Comparison of ENCODE assay signal across 1 cellular context in genomic region chr1:156601122-156601830, GRCh38.
TF ChIP-seq lines count a peak whose summit lies in the region.

TSS of gene GPATCH4 (minus strand) at chr1:156601479.

TF ChIP-seq in HepG2, 621 proteins besides CTCF, POLR2A, EP300 and RAD21 (continued from another document and continues in another):
- TF ChIP-seq GPBP1L1 (CRISPR knock-in tag; IDR thresholded peaks at IDR 0.05) = no peak
- TF ChIP-seq, protein P1, sequence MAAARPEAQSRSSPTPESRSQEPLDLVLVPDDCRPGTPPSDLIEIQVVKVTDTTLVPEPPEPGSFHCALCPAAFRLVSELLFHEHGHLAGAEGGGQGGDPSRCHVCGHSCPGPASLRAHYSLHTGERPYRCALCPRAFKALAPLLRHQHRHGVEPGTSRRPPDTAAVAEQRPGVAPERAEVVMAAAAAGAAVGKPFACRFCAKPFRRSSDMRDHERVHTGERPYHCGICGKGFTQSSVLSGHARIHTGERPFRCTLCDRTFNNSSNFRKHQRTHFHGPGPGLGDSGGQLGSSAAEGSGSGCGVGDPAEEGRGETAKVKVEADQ (CRISPR knock-in tag; IDR thresholded peaks at IDR 0.05; ENCODE audit: borderline replicate concordance) = peak; percentile 81; the same call in 1 of the 2 replicates
- TF ChIP-seq MEF2D (CRISPR knock-in tag; IDR thresholded peaks at IDR 0.05) = peak; percentile 1; the same call in 1 of the 2 replicates
- TF ChIP-seq ZNF275 (CRISPR knock-in tag; IDR thresholded peaks at IDR 0.05; ENCODE audit: borderline replicate concordance) = no peak
- TF ChIP-seq ZNF101 (CRISPR knock-in tag; IDR thresholded peaks at IDR 0.05; ENCODE audit: borderline replicate concordance, low read depth) = 0 out of 2 replicates have a peak, but pooled peaks have one; percentile 21
- TF ChIP-seq ZNF30 (CRISPR knock-in tag; IDR thresholded peaks at IDR 0.05) = no peak
- TF ChIP-seq, protein P2, sequence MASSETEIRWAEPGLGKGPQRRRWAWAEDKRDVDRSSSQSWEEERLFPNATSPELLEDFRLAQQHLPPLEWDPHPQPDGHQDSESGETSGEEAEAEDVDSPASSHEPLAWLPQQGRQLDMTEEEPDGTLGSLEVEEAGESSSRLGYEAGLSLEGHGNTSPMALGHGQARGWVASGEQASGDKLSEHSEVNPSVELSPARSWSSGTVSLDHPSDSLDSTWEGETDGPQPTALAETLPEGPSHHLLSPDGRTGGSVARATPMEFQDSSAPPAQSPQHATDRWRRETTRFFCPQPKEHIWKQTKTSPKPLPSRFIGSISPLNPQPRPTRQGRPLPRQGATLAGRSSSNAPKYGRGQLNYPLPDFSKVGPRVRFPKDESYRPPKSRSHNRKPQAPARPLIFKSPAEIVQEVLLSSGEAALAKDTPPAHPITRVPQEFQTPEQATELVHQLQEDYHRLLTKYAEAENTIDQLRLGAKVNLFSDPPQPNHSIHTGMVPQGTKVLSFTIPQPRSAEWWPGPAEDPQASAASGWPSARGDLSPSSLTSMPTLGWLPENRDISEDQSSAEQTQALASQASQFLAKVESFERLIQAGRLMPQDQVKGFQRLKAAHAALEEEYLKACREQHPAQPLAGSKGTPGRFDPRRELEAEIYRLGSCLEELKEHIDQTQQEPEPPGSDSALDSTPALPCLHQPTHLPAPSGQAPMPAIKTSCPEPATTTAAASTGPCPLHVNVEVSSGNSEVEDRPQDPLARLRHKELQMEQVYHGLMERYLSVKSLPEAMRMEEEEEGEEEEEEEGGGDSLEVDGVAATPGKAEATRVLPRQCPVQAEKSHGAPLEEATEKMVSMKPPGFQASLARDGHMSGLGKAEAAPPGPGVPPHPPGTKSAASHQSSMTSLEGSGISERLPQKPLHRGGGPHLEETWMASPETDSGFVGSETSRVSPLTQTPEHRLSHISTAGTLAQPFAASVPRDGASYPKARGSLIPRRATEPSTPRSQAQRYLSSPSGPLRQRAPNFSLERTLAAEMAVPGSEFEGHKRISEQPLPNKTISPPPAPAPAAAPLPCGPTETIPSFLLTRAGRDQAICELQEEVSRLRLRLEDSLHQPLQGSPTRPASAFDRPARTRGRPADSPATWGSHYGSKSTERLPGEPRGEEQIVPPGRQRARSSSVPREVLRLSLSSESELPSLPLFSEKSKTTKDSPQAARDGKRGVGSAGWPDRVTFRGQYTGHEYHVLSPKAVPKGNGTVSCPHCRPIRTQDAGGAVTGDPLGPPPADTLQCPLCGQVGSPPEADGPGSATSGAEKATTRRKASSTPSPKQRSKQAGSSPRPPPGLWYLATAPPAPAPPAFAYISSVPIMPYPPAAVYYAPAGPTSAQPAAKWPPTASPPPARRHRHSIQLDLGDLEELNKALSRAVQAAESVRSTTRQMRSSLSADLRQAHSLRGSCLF (CRISPR knock-in tag; IDR thresholded peaks at IDR 0.05; ENCODE audit: borderline replicate concordance) = 0 out of 2 replicates have a peak, but pooled peaks have one; percentile 26
- TF ChIP-seq, protein P3, sequence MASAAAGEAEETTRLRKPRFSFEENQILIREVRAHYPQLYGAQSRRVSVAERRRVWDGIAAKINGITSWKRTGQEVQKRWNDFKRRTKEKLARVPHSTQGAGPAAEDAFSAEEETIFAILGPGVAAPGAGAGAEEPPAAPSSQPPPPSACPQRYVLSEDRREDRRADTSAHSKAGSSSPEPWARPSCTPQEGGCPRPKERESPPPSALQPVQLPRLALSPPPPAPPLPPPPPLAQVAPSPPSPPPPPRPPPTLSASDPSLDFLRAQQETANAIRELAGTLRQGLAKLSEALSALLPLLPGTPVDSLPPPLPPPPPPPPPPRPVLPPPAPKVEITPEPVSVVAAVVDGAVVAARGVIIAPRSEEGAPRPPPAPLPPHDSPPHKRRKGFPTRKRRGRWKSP (CRISPR knock-in tag; IDR thresholded peaks at IDR 0.05) = peak; percentile 80; the same call in 1 of the 2 replicates
- TF ChIP-seq ZFYVE20 (CRISPR knock-in tag; IDR thresholded peaks at IDR 0.05; ENCODE audit: borderline replicate concordance, low read depth) = no peak
- TF ChIP-seq, protein P4, sequence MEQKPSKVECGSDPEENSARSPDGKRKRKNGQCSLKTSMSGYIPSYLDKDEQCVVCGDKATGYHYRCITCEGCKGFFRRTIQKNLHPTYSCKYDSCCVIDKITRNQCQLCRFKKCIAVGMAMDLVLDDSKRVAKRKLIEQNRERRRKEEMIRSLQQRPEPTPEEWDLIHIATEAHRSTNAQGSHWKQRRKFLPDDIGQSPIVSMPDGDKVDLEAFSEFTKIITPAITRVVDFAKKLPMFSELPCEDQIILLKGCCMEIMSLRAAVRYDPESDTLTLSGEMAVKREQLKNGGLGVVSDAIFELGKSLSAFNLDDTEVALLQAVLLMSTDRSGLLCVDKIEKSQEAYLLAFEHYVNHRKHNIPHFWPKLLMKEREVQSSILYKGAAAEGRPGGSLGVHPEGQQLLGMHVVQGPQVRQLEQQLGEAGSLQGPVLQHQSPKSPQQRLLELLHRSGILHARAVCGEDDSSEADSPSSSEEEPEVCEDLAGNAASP (CRISPR knock-in tag; IDR thresholded peaks at IDR 0.05; ENCODE audit: borderline replicate concordance) = peak; percentile 63; the same call in 1 of the 2 replicates
- TF ChIP-seq, protein P5, sequence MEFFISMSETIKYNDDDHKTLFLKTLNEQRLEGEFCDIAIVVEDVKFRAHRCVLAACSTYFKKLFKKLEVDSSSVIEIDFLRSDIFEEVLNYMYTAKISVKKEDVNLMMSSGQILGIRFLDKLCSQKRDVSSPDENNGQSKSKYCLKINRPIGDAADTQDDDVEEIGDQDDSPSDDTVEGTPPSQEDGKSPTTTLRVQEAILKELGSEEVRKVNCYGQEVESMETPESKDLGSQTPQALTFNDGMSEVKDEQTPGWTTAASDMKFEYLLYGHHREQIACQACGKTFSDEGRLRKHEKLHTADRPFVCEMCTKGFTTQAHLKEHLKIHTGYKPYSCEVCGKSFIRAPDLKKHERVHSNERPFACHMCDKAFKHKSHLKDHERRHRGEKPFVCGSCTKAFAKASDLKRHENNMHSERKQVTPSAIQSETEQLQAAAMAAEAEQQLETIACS (CRISPR knock-in tag; IDR thresholded peaks at IDR 0.05) = no peak
- TF ChIP-seq CHCHD3 (CRISPR knock-in tag; IDR thresholded peaks at IDR 0.05) = no peak
- TF ChIP-seq MTA1 (CRISPR knock-in tag; IDR thresholded peaks at IDR 0.05; ENCODE audit: borderline replicate concordance) = no peak
- TF ChIP-seq ZNF800 (CRISPR knock-in tag; IDR thresholded peaks at IDR 0.05) = 0 out of 2 replicates have a peak, but pooled peaks have one; percentile 62
- TF ChIP-seq ZNF510 (CRISPR knock-in tag; IDR thresholded peaks at IDR 0.05; ENCODE audit: low read depth) = 0 out of 2 replicates have a peak, but pooled peaks have one; percentile 30
- TF ChIP-seq, protein P6, sequence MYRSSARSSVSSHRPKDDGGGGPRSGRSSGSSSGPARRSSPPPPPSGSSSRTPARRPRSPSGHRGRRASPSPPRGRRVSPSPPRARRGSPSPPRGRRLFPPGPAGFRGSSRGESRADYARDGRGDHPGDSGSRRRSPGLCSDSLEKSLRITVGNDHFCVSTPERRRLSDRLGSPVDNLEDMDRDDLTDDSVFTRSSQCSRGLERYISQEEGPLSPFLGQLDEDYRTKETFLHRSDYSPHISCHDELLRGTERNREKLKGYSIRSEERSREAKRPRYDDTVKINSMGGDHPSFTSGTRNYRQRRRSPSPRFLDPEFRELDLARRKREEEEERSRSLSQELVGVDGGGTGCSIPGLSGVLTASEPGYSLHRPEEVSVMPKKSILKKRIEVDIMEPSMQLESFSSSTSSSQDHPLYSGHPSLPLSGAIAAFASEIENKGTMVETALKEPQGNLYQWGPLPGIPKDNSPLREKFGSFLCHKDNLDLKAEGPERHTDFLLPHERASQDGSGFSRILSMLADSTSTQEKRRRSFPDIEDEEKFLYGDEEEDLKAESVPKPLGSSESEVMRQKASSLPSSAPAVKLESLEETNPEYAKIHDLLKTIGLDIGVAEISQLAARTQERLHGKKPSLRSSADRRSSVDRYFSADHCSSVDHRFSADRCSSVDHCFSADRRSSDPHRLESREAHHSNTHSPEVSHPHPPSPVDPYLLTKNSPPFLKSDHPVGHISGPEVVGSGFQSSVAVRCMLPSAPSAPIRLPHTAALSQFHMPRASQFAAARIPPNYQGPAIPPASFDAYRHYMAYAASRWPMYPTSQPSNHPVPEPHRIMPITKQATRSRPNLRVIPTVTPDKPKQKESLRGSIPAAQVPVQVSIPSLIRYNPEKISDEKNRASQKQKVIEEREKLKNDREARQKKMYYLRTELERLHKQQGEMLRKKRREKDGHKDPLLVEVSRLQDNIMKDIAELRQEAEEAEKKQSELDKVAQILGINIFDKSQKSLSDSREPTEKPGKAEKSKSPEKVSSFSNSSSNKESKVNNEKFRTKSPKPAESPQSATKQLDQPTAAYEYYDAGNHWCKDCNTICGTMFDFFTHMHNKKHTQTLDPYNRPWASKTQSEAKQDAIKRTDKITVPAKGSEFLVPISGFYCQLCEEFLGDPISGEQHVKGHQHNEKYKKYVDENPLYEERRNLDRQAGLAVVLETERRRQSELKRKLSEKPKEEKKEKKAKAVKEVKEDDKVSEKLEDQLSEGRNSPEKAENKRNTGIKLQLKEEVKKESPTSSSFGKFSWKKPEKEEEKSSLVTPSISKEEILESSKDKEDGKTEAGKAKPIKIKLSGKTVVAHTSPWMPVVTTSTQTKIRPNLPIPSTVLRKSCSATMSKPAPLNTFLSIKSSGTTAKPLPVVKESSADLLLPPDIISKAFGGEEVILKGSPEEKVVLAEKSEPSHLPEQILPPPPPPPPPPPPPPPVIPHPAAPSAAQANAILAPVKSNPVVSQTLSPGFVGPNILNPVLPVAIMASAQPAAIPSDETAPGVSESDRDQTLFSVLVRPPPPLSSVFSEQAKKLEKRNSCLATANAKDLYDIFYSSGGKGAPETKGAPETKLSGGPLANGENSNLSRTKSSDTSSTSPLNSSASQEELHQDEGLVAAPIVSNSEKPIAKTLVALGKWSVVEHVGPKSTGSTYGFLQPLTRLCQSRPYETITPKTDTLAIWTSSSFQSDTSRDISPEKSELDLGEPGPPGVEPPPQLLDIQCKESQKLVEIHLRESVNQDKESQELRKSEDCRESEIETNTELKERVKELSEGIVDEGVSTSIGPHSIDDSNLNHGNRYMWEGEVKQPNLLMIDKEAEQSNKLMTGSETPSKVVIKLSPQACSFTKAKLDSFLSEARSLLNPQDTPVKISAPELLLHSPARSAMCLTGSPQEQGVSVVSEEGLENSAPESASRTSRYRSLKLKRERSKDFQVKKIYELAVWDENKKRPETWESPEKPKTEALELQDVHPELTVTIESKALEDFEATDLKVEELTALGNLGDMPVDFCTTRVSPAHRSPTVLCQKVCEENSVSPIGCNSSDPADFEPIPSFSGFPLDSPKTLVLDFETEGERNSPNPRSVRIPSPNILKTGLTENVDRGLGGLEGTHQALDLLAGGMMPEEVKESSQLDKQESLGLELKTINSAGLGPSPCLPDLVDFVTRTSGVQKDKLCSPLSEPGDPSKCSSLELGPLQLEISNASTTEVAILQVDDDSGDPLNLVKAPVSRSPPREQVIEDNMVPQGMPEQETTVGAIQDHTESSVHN (CRISPR knock-in tag; IDR thresholded peaks at IDR 0.05) = no peak
- no peak for TF ChIP-seq SNAPC4 (CRISPR knock-in tag; IDR thresholded peaks at IDR 0.05)
